1 cellular context compared by ENCODE assay signal in the genomic region with DNA sequence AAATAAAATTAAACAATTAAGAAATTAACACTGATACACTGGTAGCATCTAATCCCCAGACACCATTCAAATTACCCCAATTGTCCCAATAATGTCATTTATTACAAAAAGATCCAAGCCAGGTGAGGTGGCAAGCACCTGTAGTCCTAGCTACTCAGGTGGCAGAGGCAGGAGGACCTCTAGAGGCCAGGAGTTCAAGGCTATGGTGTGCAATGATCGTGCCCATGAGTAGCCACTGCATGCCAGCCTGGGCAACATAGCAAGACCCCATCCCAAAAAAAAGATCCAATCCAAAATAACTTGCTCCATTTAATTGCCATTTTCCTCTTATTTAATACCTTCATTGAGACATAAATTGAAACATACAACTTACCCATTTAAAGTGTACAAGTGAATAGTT.
TF ChIP-seq lines count a peak whose summit lies in the region.

No MANE protein-coding gene starts in this region.

TF ChIP-seq in HepG2, 621 proteins besides CTCF, POLR2A, EP300 and RAD21:
- TF ChIP-seq FOXC1 (CRISPR knock-in tag; IDR thresholded peaks at IDR 0.05; ENCODE audit: borderline replicate concordance): no peak
- TF ChIP-seq ZNF121 (CRISPR knock-in tag; IDR thresholded peaks at IDR 0.05): peak; percentile 74
